ENCODE assay signal across 8 cellular contexts in the genomic region with DNA sequence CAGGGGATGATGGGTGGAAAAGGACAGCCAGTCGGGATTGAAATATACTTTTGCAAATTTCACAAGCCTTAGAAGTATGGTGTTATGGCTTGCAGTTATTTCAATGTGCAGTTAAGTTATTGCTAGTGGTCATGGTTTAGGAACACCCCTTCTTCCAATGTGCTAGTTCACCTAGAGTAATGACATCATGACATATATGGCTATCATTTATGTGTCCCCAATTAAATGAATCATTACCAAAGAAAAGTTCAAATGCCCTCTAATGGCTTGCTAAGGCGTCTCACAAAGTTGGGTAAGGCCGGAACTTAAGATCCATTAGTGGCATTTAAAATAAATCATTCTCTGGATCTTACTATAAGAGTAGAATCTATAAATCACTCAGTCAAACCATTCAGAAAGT.
"Had no signal": no experiment of that assay in that cellular context is flagged by ENCODE, and none has a peak within 500 bp of the region (broad histone marks: within the 10 kb centered on the region; RNA-seq: fewer than 3 reads in every experiment).

No MANE protein-coding gene starts in this region.

- DNase-seq: H9, HCEC 1CT, HFFc6, KBM-7 had no signal

- H3K9ac ChIP-seq: KMS-11 had no signal

- H3K9me3 Mint-ChIP-seq: GM23338, H9, HFFc6 had no signal

- H3K27ac Mint-ChIP-seq: GM23338, H9, HFFc6, IgD-negative memory B cell had no signal

- H2AFZ ChIP-seq: GM23338 had no signal

- H3K36me3 Mint-ChIP-seq: IgD-negative memory B cell had no signal

- H3K4me3 ChIP-seq: GM23338 had no signal

- H3K27ac ChIP-seq: HL-60, KMS-11 had no signal

- H3K4me2 ChIP-seq: GM23338, KMS-11 had no signal

- H3K27me3 Mint-ChIP-seq: IgD-negative memory B cell had no signal

- H3K4me3 Mint-ChIP-seq: GM23338, H9, HFFc6, IgD-negative memory B cell had no signal
